In genomic region chr7:155653773-155654172, GRCh38 we compare ENCODE assay signal across 12 cellular contexts. TPM values are rescaled to one million over a fixed set of nuclear protein-coding genes. Genes with fewer than 3 reads are reported as not detected.
DNase-seq lines count a peak whose midpoint lies in the region; ATAC-seq and TF ChIP-seq lines count a peak whose summit lies in the region.
"Had no signal": no experiment of that assay in that cellular context is flagged by ENCODE, and none has a peak within 500 bp of the region (broad histone marks: within the 10 kb centered on the region; RNA-seq: fewer than 3 reads in every experiment).

No MANE protein-coding gene starts in this region.

- no peaks in the 10 kb centered on the region for H3K36me3 ChIP-seq in CD8-positive, alpha-beta T cell (ENCODE audit: insufficient read depth, low read length)
- H3K36me3 ChIP-seq: esophagus muscularis mucosa had no signal

- no peak overlapping the region for H3K27ac ChIP-seq in CD8-positive, alpha-beta T cell (ENCODE audit: low read depth, low read length)
- H3K27ac ChIP-seq: esophagus muscularis mucosa had no signal

- no peaks in the 10 kb centered on the region for H3K9me3 ChIP-seq in CD8-positive, alpha-beta T cell (ENCODE audit: low read length)

- no peak for DNase-seq in CD8-positive, alpha-beta T cell
- DNase-seq in NOMO-1 treated with DMSO at 0.1 percent for 48 hours (lab: John Stamatoyannopoulos, UW; ENCODE audit: unreplicated experiment), result peak; percentile 25
- DNase-seq in epithelial cell of proximal tubule (ENCODE audit: low read depth), result peak; percentile 38
- no peak for DNase-seq in natural killer cell treated with Interleukin-12 subunit alpha and Interleukin-12 subunit beta and Interleukin-15 and Interleukin-18, amount 100 ng/mL, for 72 hours (ENCODE audit: low spot score)
- no peak for DNase-seq in cerebellar cortex (ENCODE audit: low spot score)
- no peak for DNase-seq in NCI-H2171 (lab: John Stamatoyannopoulos, UW)
- no peak for DNase-seq in activated CD4-positive, alpha-beta T cell treated with anti-CD3 and anti-CD28 coated beads, Interleukin-2, amount 50 U/mL, for 4 hours
- no peak for DNase-seq in COR-L47 (lab: John Stamatoyannopoulos, UW)
- DNase-seq: DMS79, PC-3 had no signal

- no peaks in the 10 kb centered on the region for H3K27me3 Mint-ChIP-seq in CD8-positive, alpha-beta T cell (ENCODE audit: low read depth)
- no peaks in the 10 kb centered on the region for H3K27me3 Mint-ChIP-seq in natural killer cell treated with Interleukin-12 subunit alpha and Interleukin-12 subunit beta and Interleukin-15 and Interleukin-18, amount 100 ng/mL, for 72 hours

- peak overlapping the region; percentile 6 for H3K4me3 Mint-ChIP-seq in CD8-positive, alpha-beta T cell
- peak overlapping the region; percentile 4 for H3K4me3 Mint-ChIP-seq in natural killer cell treated with Interleukin-12 subunit alpha and Interleukin-12 subunit beta and Interleukin-15 and Interleukin-18, amount 100 ng/mL, for 72 hours

- H3K9me3 Mint-ChIP-seq in CD8-positive, alpha-beta T cell, result peaks cover 4% of the 10 kb centered on the region
- peaks cover 3% of the 10 kb centered on the region for H3K9me3 Mint-ChIP-seq in natural killer cell treated with Interleukin-12 subunit alpha and Interleukin-12 subunit beta and Interleukin-15 and Interleukin-18, amount 100 ng/mL, for 72 hours

- H3K4me3 ChIP-seq in CD8-positive, alpha-beta T cell (ENCODE audit: low read depth, low read length), result no peak overlapping the region
- no peak overlapping the region for H3K4me3 ChIP-seq in epithelial cell of proximal tubule (ENCODE audit: low read depth, low read length)
- H3K4me3 ChIP-seq: esophagus muscularis mucosa, skin epidermis had no signal

- peak overlapping the region; percentile 5 for H3K27ac Mint-ChIP-seq in CD8-positive, alpha-beta T cell
- peak overlapping the region; percentile 6 to 36 for H3K27ac Mint-ChIP-seq in natural killer cell treated with Interleukin-12 subunit alpha and Interleukin-12 subunit beta and Interleukin-15 and Interleukin-18, amount 100 ng/mL, for 72 hours

- peaks cover 65% of the 10 kb centered on the region for H3K4me1 ChIP-seq in CD8-positive, alpha-beta T cell (ENCODE audit: insufficient read depth, low read length)

- intact Hi-C loops in CD8-positive, alpha-beta T cell (cut with DNase I, micrococcal nuclease), result no loop called here

- no peak for ATAC-seq in CD8-positive, alpha-beta T cell
- ATAC-seq in natural killer cell treated with Interleukin-12 subunit alpha and Interleukin-12 subunit beta and Interleukin-15 and Interleukin-18, amount 100 ng/mL, for 72 hours, result peak in 1 of 2 donors; percentile 51
- ATAC-seq: PC-3 had no signal

- H3K27me3 ChIP-seq in CD8-positive, alpha-beta T cell (ENCODE audit: insufficient read depth, low read length), result no peaks in the 10 kb centered on the region
- H3K27me3 ChIP-seq: esophagus muscularis mucosa had no signal

- CTCF ChIA-PET in CD8-positive, alpha-beta T cell (lab: Charles Lee), result no interaction called here

- no peak for TF ChIP-seq CTCF in CD8-positive, alpha-beta T cell (IDR thresholded peaks at IDR 0.05)
- no peak for TF ChIP-seq CTCF in epithelial cell of proximal tubule (conservative IDR thresholded peaks at IDR 0.05; ENCODE audit: low read depth, low read length)

- POLR2A ChIA-PET in CD8-positive, alpha-beta T cell (lab: Charles Lee), result no interaction called here

- H3K36me3 Mint-ChIP-seq in CD8-positive, alpha-beta T cell, result peaks cover 28% of the 10 kb centered on the region
- peaks cover 17% of the 10 kb centered on the region for H3K36me3 Mint-ChIP-seq in natural killer cell treated with Interleukin-12 subunit alpha and Interleukin-12 subunit beta and Interleukin-15 and Interleukin-18, amount 100 ng/mL, for 72 hours

- peaks cover 86% of the 10 kb centered on the region for H3K4me1 Mint-ChIP-seq in CD8-positive, alpha-beta T cell (ENCODE audit: low read depth)
- peaks cover 56 to 78% of the 10 kb centered on the region in 2 donors for H3K4me1 Mint-ChIP-seq in natural killer cell treated with Interleukin-12 subunit alpha and Interleukin-12 subunit beta and Interleukin-15 and Interleukin-18, amount 100 ng/mL, for 72 hours (ENCODE audit: low read depth in 2 of 2)

RNA-seq across cellular contexts. Expression of gene RBM33, which starts 9.3 kb away (rescaled TPM):
- 100 to 1,000 TPM; 169 to 184 TPM for total RNA-seq in CD8-positive, alpha-beta T cell
- total RNA-seq in epithelial cell of proximal tubule, result 12.3 and 18.0 TPM in 2 replicates
- 100 to 1,000 TPM in 1 of 2 donors, 10 to 100 TPM in 1; 82.3 to 128 TPM for total RNA-seq in natural killer cell treated with Interleukin-12 subunit alpha and Interleukin-12 subunit beta and Interleukin-15 and Interleukin-18, amount 100 ng/mL, for 72 hours

Comparison
In these comparisons a context has a peak if more than half of its experiments do, and no peak if none do; other contexts are left out.
1. DNase-seq: peak in NOMO-1 treated with DMSO at 0.1 percent for 48 hours (single experiment) and epithelial cell of proximal tubule (single experiment); none in CD8-positive, alpha-beta T cell (0 of 7), natural killer cell treated with Interleukin-12 subunit alpha and Interleukin-12 subunit beta and Interleukin-15 and Interleukin-18, amount 100 ng/mL, for 72 hours (single experiment), cerebellar cortex (single experiment), NCI-H2171 (single experiment), activated CD4-positive, alpha-beta T cell treated with anti-CD3 and anti-CD28 coated beads, Interleukin-2, amount 50 U/mL, for 4 hours (0 of 2) and COR-L47 (single experiment).